1 cellular context compared by ENCODE assay signal in genomic region chr10:2957785-2958184, GRCh38.
TF ChIP-seq lines count a peak whose summit lies in the region.

No MANE protein-coding gene starts in this region.

TF ChIP-seq in HepG2, 621 proteins besides CTCF, POLR2A, EP300 and RAD21 (continued from another document and continues in another):
- TF ChIP-seq PRDM10 (CRISPR knock-in tag; IDR thresholded peaks at IDR 0.05; ENCODE audit: low read depth), result no peak
- no peak for TF ChIP-seq TIGD3 (CRISPR knock-in tag; IDR thresholded peaks at IDR 0.05; ENCODE audit: borderline replicate concordance)
- TF ChIP-seq HNF1A (IDR thresholded peaks at IDR 0.05; ENCODE audit: low read depth), result peak; percentile 89
- TF ChIP-seq HNF1A (CRISPR knock-in tag; IDR thresholded peaks at IDR 0.05; ENCODE audit: borderline replicate concordance), result peak; percentile 96
- TF ChIP-seq SNAPC2 (CRISPR knock-in tag; IDR thresholded peaks at IDR 0.05), result no peak
- TF ChIP-seq ZNF251 (CRISPR knock-in tag; IDR thresholded peaks at IDR 0.05), result no peak
- 0 out of 2 replicates have a peak, but pooled peaks have one; percentile 4 for TF ChIP-seq STAG1 (CRISPR knock-in tag; IDR thresholded peaks at IDR 0.05)
- no peak for TF ChIP-seq LCORL (IDR thresholded peaks at IDR 0.05)
- TF ChIP-seq LCORL (CRISPR knock-in tag; IDR thresholded peaks at IDR 0.05), result peak; percentile 64; the same call in 1 of the 2 replicates
- TF ChIP-seq ZNF205 (CRISPR knock-in tag; IDR thresholded peaks at IDR 0.05), result peak; percentile 55; the same call in 1 of the 2 replicates
- peak; percentile 62; the same call in 1 of the 2 replicates for TF ChIP-seq HDAC2 (CRISPR knock-in tag; IDR thresholded peaks at IDR 0.05)
- TF ChIP-seq ZNF704 (CRISPR knock-in tag; IDR thresholded peaks at IDR 0.05; ENCODE audit: borderline replicate concordance), result no peak
- no peak for TF ChIP-seq RBAK (CRISPR knock-in tag; IDR thresholded peaks at IDR 0.05)
- TF ChIP-seq ZNF781 (CRISPR knock-in tag; IDR thresholded peaks at IDR 0.05; ENCODE audit: borderline replicate concordance, not compliant biosample characterization), result no peak
- no peak for TF ChIP-seq MLXIP (CRISPR knock-in tag; IDR thresholded peaks at IDR 0.05; ENCODE audit: borderline replicate concordance)
- TF ChIP-seq KDM6A (CRISPR knock-in tag; IDR thresholded peaks at IDR 0.05; ENCODE audit: low read depth), result 0 out of 2 replicates have a peak, but pooled peaks have one; percentile 32
- peak; percentile 59 for TF ChIP-seq GATAD2A (CRISPR knock-in tag; IDR thresholded peaks at IDR 0.05)
- TF ChIP-seq SAP130 (CRISPR knock-in tag; IDR thresholded peaks at IDR 0.05; ENCODE audit: low read depth), result 0 out of 2 replicates have a peak, but pooled peaks have one; percentile 27
- TF ChIP-seq ARID5B (CRISPR knock-in tag; IDR thresholded peaks at IDR 0.05), result peak; percentile 76
- no peak for TF ChIP-seq NFAT5 (CRISPR knock-in tag; IDR thresholded peaks at IDR 0.05)
- TF ChIP-seq DNMT3B (CRISPR knock-in tag; conservative IDR thresholded peaks at IDR 0.05), result no peak
- TF ChIP-seq ZNF776 (CRISPR knock-in tag; IDR thresholded peaks at IDR 0.05), result no peak
- no peak for TF ChIP-seq PBX3 (CRISPR knock-in tag; IDR thresholded peaks at IDR 0.05; ENCODE audit: borderline replicate concordance)
- peak; percentile 70 for TF ChIP-seq ZMYM4 (CRISPR knock-in tag; IDR thresholded peaks at IDR 0.05)
- TF ChIP-seq KAT2B (IDR thresholded peaks at IDR 0.05; ENCODE audit: borderline replicate concordance, low read depth, low read length), result no peak
- 0 out of 2 replicates have a peak, but pooled peaks have one; percentile 48 for TF ChIP-seq ZNF430 (CRISPR knock-in tag; IDR thresholded peaks at IDR 0.05)
- peak; percentile 91 for TF ChIP-seq NR2F6 (IDR thresholded peaks at IDR 0.05)
- peak; percentile 92 for TF ChIP-seq NR2F6 (CRISPR knock-in tag; IDR thresholded peaks at IDR 0.05)
